Comparison of ENCODE assay signal across 9 cellular contexts in genomic region chr20:52060794-52061714, GRCh38.
DNase-seq lines count a peak whose midpoint lies in the region; ATAC-seq and TF ChIP-seq lines count a peak whose summit lies in the region.
"Had no signal": no experiment of that assay in that cellular context is flagged by ENCODE, and none has a peak within 500 bp of the region (broad histone marks: within the 10 kb centered on the region; RNA-seq: fewer than 3 reads in every experiment).

No MANE protein-coding gene starts in this region.

- peak; percentile 40 to 41 for TF ChIP-seq RAD21 in liver (IDR thresholded peaks at IDR 0.05)

- DNase-seq in BJ (ENCODE audit: low read depth) = no peak
- DNase-seq in HuH-7 (ENCODE audit: low spot score) = peak; percentile 68
- DNase-seq in body of pancreas = peak in 1 of 4 donors; percentile 6
- DNase-seq in T-helper 2 cell = no peak
- no peak for DNase-seq in AG08396 (ENCODE audit: low spot score)
- DNase-seq: NCI-H2107 had no signal

- no peak overlapping the region for H3K9ac ChIP-seq in liver (ENCODE audit: low read depth in 1 of 2, low read length in 2 of 2)

- WGBS in body of pancreas, 2 donors = 44 to 57% methylated on average over 11 of the region's 11 CpGs
- 62% methylated on average over 11 of the region's 11 CpGs for WGBS in liver

- no peak overlapping the region for H3K4me3 ChIP-seq in BJ (ENCODE audit: low read depth, low read length)
- H3K4me3 ChIP-seq in body of pancreas = no peak overlapping the region
- no peak overlapping the region for H3K4me3 ChIP-seq in liver (ENCODE audit: low read depth in 1 of 3, low read length in 3 of 3)

- H3K27me3 ChIP-seq in BJ (ENCODE audit: control insufficient read depth, insufficient read depth, low read length) (no peaks in the 10 kb centered on the region), body of pancreas (no peaks in the 10 kb centered on the region), liver (ENCODE audit: control insufficient read depth in 4 of 4, insufficient read depth in 4 of 4, low read length in 3 of 4) (no peaks in the 10 kb centered on the region)

- no peaks in the 10 kb centered on the region for H3K36me3 ChIP-seq in BJ (ENCODE audit: control insufficient read depth, insufficient read depth, low read length)
- H3K36me3 ChIP-seq in body of pancreas (replicated peaks in 1 of 2; ENCODE audit: insufficient read depth in 1 of 2, low read depth in 2 of 2) = no peaks in the 10 kb centered on the region
- peaks cover 0 to 2% (median 0%) of the 10 kb centered on the region in 4 donors for H3K36me3 ChIP-seq in liver (ENCODE audit: control insufficient read depth in 4 of 4, insufficient read depth in 3 of 4, low read depth in 1 of 4, low read length in 3 of 4)

- peaks cover 0 to 11% (median 0%) of the 10 kb centered on the region in 3 donors for H3K9me3 ChIP-seq in body of pancreas
- H3K9me3 ChIP-seq in liver (ENCODE audit: control insufficient read depth in 4 of 4, low read length in 3 of 4) = peaks cover 5 to 11% (median 8%) of the 10 kb centered on the region in 4 donors

- intact Hi-C loops in body of pancreas (cut with DNase I) = no loop called here

- H3K27ac ChIP-seq in body of pancreas = no peak overlapping the region
- no peak overlapping the region for H3K27ac ChIP-seq in liver (ENCODE audit: low read depth in 1 of 2, low read length in 2 of 2)

- POLR2A ChIA-PET in BJ (lab: Charles Lee) = no interaction called here

- TF ChIP-seq POLR2A in body of pancreas (IDR thresholded peaks at IDR 0.05) = no peak

- H3K4me1 ChIP-seq in body of pancreas (no peaks in the 10 kb centered on the region), liver (ENCODE audit: control insufficient read depth in 4 of 4, insufficient read depth in 4 of 4, low read length in 3 of 4) (no peaks in the 10 kb centered on the region)

- TF ChIP-seq CTCF in BJ (IDR thresholded peaks at IDR 0.05; ENCODE audit: insufficient read depth, low read depth, low read length) (peak; percentile 38), body of pancreas (IDR thresholded peaks at IDR 0.05) (peak in 4 of 7 experiments; percentile 24 to 38 (median 32)), liver (IDR thresholded peaks at IDR 0.05; ENCODE audit: low read depth, low read length, missing input control) (peak; percentile 14)

- ATAC-seq in body of pancreas (no peak), HG02970 (IDR thresholded peaks at IDR 0.05; ENCODE audit: low FRiP score, unreplicated experiment) (no peak), HG02588 (IDR thresholded peaks at IDR 0.05; ENCODE audit: unreplicated experiment) (no peak)

- CTCF ChIA-PET in BJ (lab: Yijun Ruan, JAX) = interaction anchor here (0.6 to 2.8 kb wide), 7 partner anchors 17 to 422 kb away, joined by 3 to 16 read pairs (median 4); no protein-coding TSS in a partner anchor

TF ChIP-seq in liver, 16 proteins besides CTCF, POLR2A, EP300 and RAD21:
- TF ChIP-seq ATF3 (IDR thresholded peaks at IDR 0.05) (no peak), GABPA (IDR thresholded peaks at IDR 0.05 in 1 of 2, conservative IDR thresholded peaks at IDR 0.05 in 1 of 2) (no peak), FOXA2 (IDR thresholded peaks at IDR 0.05) (no peak), FOXA1 (IDR thresholded peaks at IDR 0.05) (no peak), YY1 (IDR thresholded peaks at IDR 0.05) (no peak), RXRA (IDR thresholded peaks at IDR 0.05) (no peak), NR2F2 (IDR thresholded peaks at IDR 0.05) (no peak), TAF1 (conservative IDR thresholded peaks at IDR 0.05) (no peak), JUND (IDR thresholded peaks at IDR 0.05) (no peak), SP1 (IDR thresholded peaks at IDR 0.05) (no peak), EGR1 (IDR thresholded peaks at IDR 0.05; ENCODE audit: low read depth in 2 of 2) (no peak), ZBTB33 (IDR thresholded peaks at IDR 0.05) (no peak), HNF4A (conservative IDR thresholded peaks at IDR 0.05) (no peak), HNF4G (IDR thresholded peaks at IDR 0.05) (no peak)
- TF ChIP-seq, protein P1, sequence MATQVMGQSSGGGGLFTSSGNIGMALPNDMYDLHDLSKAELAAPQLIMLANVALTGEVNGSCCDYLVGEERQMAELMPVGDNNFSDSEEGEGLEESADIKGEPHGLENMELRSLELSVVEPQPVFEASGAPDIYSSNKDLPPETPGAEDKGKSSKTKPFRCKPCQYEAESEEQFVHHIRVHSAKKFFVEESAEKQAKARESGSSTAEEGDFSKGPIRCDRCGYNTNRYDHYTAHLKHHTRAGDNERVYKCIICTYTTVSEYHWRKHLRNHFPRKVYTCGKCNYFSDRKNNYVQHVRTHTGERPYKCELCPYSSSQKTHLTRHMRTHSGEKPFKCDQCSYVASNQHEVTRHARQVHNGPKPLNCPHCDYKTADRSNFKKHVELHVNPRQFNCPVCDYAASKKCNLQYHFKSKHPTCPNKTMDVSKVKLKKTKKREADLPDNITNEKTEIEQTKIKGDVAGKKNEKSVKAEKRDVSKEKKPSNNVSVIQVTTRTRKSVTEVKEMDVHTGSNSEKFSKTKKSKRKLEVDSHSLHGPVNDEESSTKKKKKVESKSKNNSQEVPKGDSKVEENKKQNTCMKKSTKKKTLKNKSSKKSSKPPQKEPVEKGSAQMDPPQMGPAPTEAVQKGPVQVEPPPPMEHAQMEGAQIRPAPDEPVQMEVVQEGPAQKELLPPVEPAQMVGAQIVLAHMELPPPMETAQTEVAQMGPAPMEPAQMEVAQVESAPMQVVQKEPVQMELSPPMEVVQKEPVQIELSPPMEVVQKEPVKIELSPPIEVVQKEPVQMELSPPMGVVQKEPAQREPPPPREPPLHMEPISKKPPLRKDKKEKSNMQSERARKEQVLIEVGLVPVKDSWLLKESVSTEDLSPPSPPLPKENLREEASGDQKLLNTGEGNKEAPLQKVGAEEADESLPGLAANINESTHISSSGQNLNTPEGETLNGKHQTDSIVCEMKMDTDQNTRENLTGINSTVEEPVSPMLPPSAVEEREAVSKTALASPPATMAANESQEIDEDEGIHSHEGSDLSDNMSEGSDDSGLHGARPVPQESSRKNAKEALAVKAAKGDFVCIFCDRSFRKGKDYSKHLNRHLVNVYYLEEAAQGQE (IDR thresholded peaks at IDR 0.05) = no peak
- TF ChIP-seq, protein P2, sequence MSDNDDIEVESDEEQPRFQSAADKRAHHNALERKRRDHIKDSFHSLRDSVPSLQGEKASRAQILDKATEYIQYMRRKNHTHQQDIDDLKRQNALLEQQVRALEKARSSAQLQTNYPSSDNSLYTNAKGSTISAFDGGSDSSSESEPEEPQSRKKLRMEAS (IDR thresholded peaks at IDR 0.05) = no peak
